ENCODE assay signal across 26 cellular contexts in the genomic region with DNA sequence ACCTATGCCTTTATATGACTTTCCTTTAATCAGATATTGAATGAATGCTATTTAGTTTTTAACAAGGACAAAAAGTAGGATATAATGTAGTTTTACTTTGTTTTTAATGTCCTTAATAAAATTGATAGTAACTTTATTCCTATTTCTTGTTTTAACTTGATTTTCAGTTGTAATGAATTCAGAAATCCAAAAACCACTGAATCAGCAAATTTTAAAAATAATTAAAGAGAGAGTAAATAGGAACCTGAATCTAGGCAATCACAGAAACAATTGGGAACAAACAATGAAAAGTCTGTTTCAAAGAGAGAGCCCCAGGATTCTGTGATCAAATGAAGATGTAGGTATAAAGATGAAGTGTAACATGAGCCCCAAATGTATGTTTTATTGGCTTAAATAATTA.
"Had no signal": no experiment of that assay in that cellular context is flagged by ENCODE, and none has a peak within 500 bp of the region (broad histone marks: within the 10 kb centered on the region; RNA-seq: fewer than 3 reads in every experiment).

No MANE protein-coding gene starts in this region.

- H3K4me1 Mint-ChIP-seq: immature natural killer cell, naive B cell had no signal

- H3K79me2 ChIP-seq: hepatocyte had no signal

- H3K27ac ChIP-seq: coronary artery, dorsolateral prefrontal cortex, esophagus muscularis mucosa, foreskin keratinocyte, gastroesophageal sphincter, heart left ventricle, hepatocyte, left ventricle myocardium inferior, lower lobe of right lung had no signal

- H3K4me2 ChIP-seq: hepatocyte had no signal

- H3K27me3 ChIP-seq: dorsolateral prefrontal cortex, esophagus muscularis mucosa, foreskin keratinocyte, gastroesophageal sphincter, heart left ventricle, hepatocyte had no signal

- FAIRE-seq: colon, endothelial cell of umbilical vein, frontal cortex, kidney had no signal

- H3K9me3 Mint-ChIP-seq: mesothelial cell of epicardium, naive B cell had no signal

- H3K36me3 ChIP-seq: esophagus muscularis mucosa, gastroesophageal sphincter, heart left ventricle, left ventricle myocardium inferior, lower lobe of right lung had no signal

- H3K36me3 Mint-ChIP-seq: immature natural killer cell, mesothelial cell of epicardium, naive B cell had no signal

- ATAC-seq: foreskin keratinocyte, gastroesophageal sphincter, heart left ventricle, left colon, left lobe of liver, lower lobe of right lung, mucosa of descending colon had no signal

- H3K27me3 Mint-ChIP-seq: naive B cell had no signal

- H3K27ac Mint-ChIP-seq: immature natural killer cell, mesothelial cell of epicardium, naive B cell had no signal

- H3K4me1 ChIP-seq: esophagus muscularis mucosa, foreskin keratinocyte, gastroesophageal sphincter, heart left ventricle, left ventricle myocardium inferior, lower lobe of right lung had no signal

- H2AFZ ChIP-seq: hepatocyte had no signal

- DNase-seq: dermis blood vessel endothelial cell; dorsolateral prefrontal cortex; effector CD4-positive, alpha-beta T cell; effector memory CD4-positive, alpha-beta T cell; foreskin keratinocyte; heart left ventricle; hypothalamus; immature natural killer cell; islet precursor cell; kidney; kidney glomerular epithelial cell; left colon; left ventricle myocardium inferior; lower lobe of right lung; mesenchymal stem cell; mucosa of descending colon; naive B cell had no signal

- H3K4me3 ChIP-seq: coronary artery, dorsolateral prefrontal cortex, esophagus muscularis mucosa, gastroesophageal sphincter, heart left ventricle, hepatocyte, left ventricle myocardium inferior, lower lobe of right lung, mucosa of descending colon had no signal

- H3K4me3 Mint-ChIP-seq: immature natural killer cell, mesothelial cell of epicardium, naive B cell had no signal

- H3K9me3 ChIP-seq: esophagus muscularis mucosa, gastroesophageal sphincter, heart left ventricle, left ventricle myocardium inferior, lower lobe of right lung, mucosa of descending colon had no signal
